Comparison of ENCODE assay signal across 8 cellular contexts in genomic region chr1:156920233-156921052, GRCh38. TPM values are rescaled to one million over a fixed set of nuclear protein-coding genes. Genes with fewer than 3 reads are reported as not detected.
A peak's percentile ranks its signal among the peaks of the same experiment; 100 is the strongest.
DNase-seq lines count a peak whose midpoint lies in the region; ATAC-seq lines count a peak whose summit lies in the region.

TSS of gene LRRC71 (plus strand) at chr1:156920632. CDS start at chr1:156920804, 172 bp downstream.

- H3K9me3 ChIP-seq in T-helper 17 cell (ENCODE audit: control insufficient read depth, low read length, poor library complexity, severe bottlenecking): no peaks in the 10 kb centered on the region

- DNase-seq in CMK (ENCODE audit: low read depth) (peak; percentile 73), HuH-7 (ENCODE audit: low spot score) (peak; percentile 97), T-helper 17 cell (peak; percentile 35 to 59 (median 39)), astrocyte of the hippocampus (ENCODE audit: low read depth, low spot score) (peak; percentile 94), hypothalamus (lab: John Stamatoyannopoulos, UW) (peak in 31 of 51 donors; percentile 4 to 70 (median 32)), sciatic nerve (ENCODE audit: low spot score) (peak; percentile 91), DMS79 treated with DMSO at 0.1 percent for 48 hours (lab: John Stamatoyannopoulos, UW) (no peak)

- ATAC-seq in T-helper 17 cell: peak; percentile 86
- ATAC-seq in sciatic nerve: peak; percentile 94
- ATAC-seq in GM21526 (IDR thresholded peaks at IDR 0.05; ENCODE audit: low FRiP score, unreplicated experiment): no peak

- H3K27ac Mint-ChIP-seq in T-helper 17 cell: no peak within 1 kb of the TSS

- H3K4me3 Mint-ChIP-seq in T-helper 17 cell: no peak within 1 kb of the TSS

- H3K27me3 Mint-ChIP-seq in T-helper 17 cell: peaks cover 76% of the 10 kb centered on the region

- H3K36me3 Mint-ChIP-seq in T-helper 17 cell (ENCODE audit: low read depth): peaks cover 14% of the 10 kb centered on the region

- intact Hi-C loops in sciatic nerve (cut with DNase I): no loop called here

- H3K4me1 Mint-ChIP-seq in T-helper 17 cell: peaks cover 18% of the 10 kb centered on the region

RNA-seq across cellular contexts. Expression of gene LRRC71, which starts in this region (rescaled TPM):
- not detected for total RNA-seq in T-helper 17 cell
- total RNA-seq in sciatic nerve: 2.5 TPM

Comparison
In these comparisons a context has a peak if more than half of its experiments do, and no peak if none do; other contexts are left out.
1. Peak in DNase-seq and ATAC-seq in T-helper 17 cell; RNA of the gene not detected or under 1 TPM.